In genomic region chr2:174341995-174342571, GRCh38 we compare ENCODE assay signal across 2 cellular contexts.
TF ChIP-seq lines count a peak whose summit lies in the region.

No MANE protein-coding gene starts in this region.

TF ChIP-seq in IMR-90, 13 proteins besides CTCF, POLR2A, EP300 and RAD21:
- no peak for TF ChIP-seq FOS (IDR thresholded peaks at IDR 0.05; ENCODE audit: low read depth, low read length)
- TF ChIP-seq CHD1 (IDR thresholded peaks at IDR 0.05; ENCODE audit: low read depth, low read length) = no peak
- no peak for TF ChIP-seq MXI1 (IDR thresholded peaks at IDR 0.05; ENCODE audit: borderline replicate concordance, low read depth, low read length)
- no peak for TF ChIP-seq RCOR1 (IDR thresholded peaks at IDR 0.05; ENCODE audit: insufficient replicate concordance, low read length)

TF ChIP-seq in K562, 482 proteins besides CTCF, POLR2A, EP300 and RAD21:
- TF ChIP-seq ZNF583 (CRISPR knock-in tag; IDR thresholded peaks at IDR 0.05) (no peak), PCBP1 (IDR thresholded peaks at IDR 0.05; ENCODE audit: low read depth, low read length, poor library complexity, severe bottlenecking) (peak; percentile 67), ZBTB33 (CRISPR knock-in tag; IDR thresholded peaks at IDR 0.05) (peak; percentile 5; the same call in 1 of the 2 replicates), SMARCA5 (IDR thresholded peaks at IDR 0.05) (no peak), ZBTB7A (IDR thresholded peaks at IDR 0.05; ENCODE audit: borderline replicate concordance, control insufficient read depth, low read depth, low read length) (peak; percentile 5; the same call in 1 of the 2 replicates)
